ENCODE assay signal across 25 cellular contexts in genomic region chr7:124597509-124597908, GRCh38.
A peak's percentile ranks its signal among the peaks of the same experiment; 100 is the strongest.
DNase-seq lines count a peak whose midpoint lies in the region; ATAC-seq and TF ChIP-seq lines count a peak whose summit lies in the region.
"Had no signal": no experiment of that assay in that cellular context is flagged by ENCODE, and none has a peak within 500 bp of the region (broad histone marks: within the 10 kb centered on the region; RNA-seq: fewer than 3 reads in every experiment).

No MANE protein-coding gene starts in this region.

- peaks cover 0 to 3% (median 2%) of the 10 kb centered on the region in 5 donors for H3K9me3 Mint-ChIP-seq in CD8-positive, alpha-beta memory T cell
- H3K9me3 Mint-ChIP-seq: H9 had no signal

- TF ChIP-seq POLR2A in esophagus muscularis mucosa (IDR thresholded peaks at IDR 0.05; ENCODE audit: low read depth): no peak

- no peaks in the 10 kb centered on the region for H3K4me1 Mint-ChIP-seq in CD8-positive, alpha-beta memory T cell
- H3K4me1 Mint-ChIP-seq: H9 had no signal

- no peaks in the 10 kb centered on the region for H3K4me1 ChIP-seq in CD8-positive, alpha-beta memory T cell (ENCODE audit: insufficient read depth, low read length)
- no peaks in the 10 kb centered on the region for H3K4me1 ChIP-seq in esophagus muscularis mucosa
- H3K4me1 ChIP-seq: SJSA1 had no signal

- H3K4me3 ChIP-seq in CD8-positive, alpha-beta memory T cell (ENCODE audit: low read length): no peak overlapping the region
- H3K4me3 ChIP-seq in esophagus muscularis mucosa: no peak overlapping the region
- H3K4me3 ChIP-seq: GM23248, SJSA1 had no signal

- DNase-seq in CD8-positive, alpha-beta memory T cell: no peak
- DNase-seq in NCI-H2171 treated with DMSO at 0.1 percent for 48 hours (lab: John Stamatoyannopoulos, UW): no peak
- no peak for DNase-seq in esophagus muscularis mucosa (ENCODE audit: extremely low spot score)
- DNase-seq in ureter (ENCODE audit: low spot score): no peak
- DNase-seq: AML-193; C1 segment of cervical spinal cord; CD8-positive, alpha-beta T cell; GM23248; H9; HFFc6; IMR-90; NCI-H1092 treated with DMSO at 0.1 percent for 48 hours; NCI-H1436 treated with DMSO at 0.1 percent for 48 hours; NCI-H2029; NCI-H345; NCI-H524; NCI-H774; T-helper 1 cell had no signal

- no peak overlapping the region for H3K27ac Mint-ChIP-seq in CD8-positive, alpha-beta memory T cell
- H3K27ac Mint-ChIP-seq: CD8-positive, alpha-beta T cell; H9; HFFc6 had no signal

- intact Hi-C loops in esophagus muscularis mucosa (cut with DNase I): no loop called here

- ATAC-seq in GM18858 (IDR thresholded peaks at IDR 0.05; ENCODE audit: unreplicated experiment) (peak; percentile 57), GM21619 (IDR thresholded peaks at IDR 0.05; ENCODE audit: unreplicated experiment) (peak; percentile 54), HG02759 (IDR thresholded peaks at IDR 0.05; ENCODE audit: unreplicated experiment) (peak; percentile 76), HG03460 (IDR thresholded peaks at IDR 0.05; ENCODE audit: unreplicated experiment) (peak; percentile 70)
- ATAC-seq: CD8-positive, alpha-beta T cell; Right ventricle myocardium inferior had no signal

- H3K9me3 ChIP-seq in CD8-positive, alpha-beta memory T cell (ENCODE audit: low read length): no peaks in the 10 kb centered on the region
- no peaks in the 10 kb centered on the region for H3K9me3 ChIP-seq in esophagus muscularis mucosa
- H3K9me3 ChIP-seq: SJSA1 had no signal

- TF ChIP-seq EP300 in esophagus muscularis mucosa (IDR thresholded peaks at IDR 0.05): no peak

- H3K27ac ChIP-seq in CD8-positive, alpha-beta memory T cell (ENCODE audit: low read depth, low read length): no peak overlapping the region
- no peak overlapping the region for H3K27ac ChIP-seq in esophagus muscularis mucosa (replicated peaks in 1 of 4)
- H3K27ac ChIP-seq: GM23248, KMS-11, SJSA1 had no signal

- H3K4me3 Mint-ChIP-seq in CD8-positive, alpha-beta memory T cell: no peak overlapping the region
- H3K4me3 Mint-ChIP-seq: CD8-positive, alpha-beta T cell; H9; HFFc6 had no signal

- CTCF ChIA-PET in CD8-positive, alpha-beta memory T cell (lab: Charles Lee): no interaction called here

- no peaks in the 10 kb centered on the region for H3K36me3 Mint-ChIP-seq in CD8-positive, alpha-beta memory T cell
- H3K36me3 Mint-ChIP-seq: CD8-positive, alpha-beta T cell had no signal

- H3K27me3 Mint-ChIP-seq in CD8-positive, alpha-beta memory T cell: no peaks in the 10 kb centered on the region

- H3K27me3 ChIP-seq in CD8-positive, alpha-beta memory T cell (ENCODE audit: insufficient read depth, low read length, poor library complexity, severe bottlenecking): no peaks in the 10 kb centered on the region
- no peaks in the 10 kb centered on the region for H3K27me3 ChIP-seq in esophagus muscularis mucosa
- H3K27me3 ChIP-seq: SJSA1 had no signal

- TF ChIP-seq CTCF in esophagus muscularis mucosa (IDR thresholded peaks at IDR 0.05): no peak

- H3K36me3 ChIP-seq in CD8-positive, alpha-beta memory T cell (ENCODE audit: insufficient read depth, low read length): no peaks in the 10 kb centered on the region
- no peaks in the 10 kb centered on the region for H3K36me3 ChIP-seq in esophagus muscularis mucosa
- H3K36me3 ChIP-seq: SJSA1 had no signal

- POLR2A ChIA-PET in CD8-positive, alpha-beta memory T cell (lab: Charles Lee): no interaction called here
